Comparison of ENCODE assay signal across 2 cellular contexts in genomic region chr1:9867408-9868243, GRCh38.
A peak's percentile ranks its signal among the peaks of the same experiment; 100 is the strongest.
TF ChIP-seq lines count a peak whose summit lies in the region.

No MANE protein-coding gene starts in this region.

TF ChIP-seq in GM12891, 5 proteins besides CTCF, POLR2A, EP300 and RAD21 (continued from another document):
- TF ChIP-seq POLR2AphosphoS5 (IDR thresholded peaks at IDR 0.05; ENCODE audit: low read depth, low read length) = no peak

TF ChIP-seq in neural cell, 6 proteins besides CTCF, POLR2A, EP300 and RAD21 (continued from another document):
- TF ChIP-seq POLR2AphosphoS5 (IDR thresholded peaks at IDR 0.05) (no peak), REST (IDR thresholded peaks at IDR 0.05; ENCODE audit: borderline replicate concordance) (no peak), MXI1 (conservative IDR thresholded peaks at IDR 0.05; ENCODE audit: poor library complexity, severe bottlenecking) (peak; percentile 24)
